In genomic region chrX:47572773-47573333, GRCh38 we compare ENCODE assay signal across 11 cellular contexts. TPM values are rescaled to one million over a fixed set of nuclear protein-coding genes. Genes with fewer than 3 reads are reported as not detected.
DNase-seq lines count a peak whose midpoint lies in the region; ATAC-seq and TF ChIP-seq lines count a peak whose summit lies in the region.
"Had no signal": no experiment of that assay in that cellular context is flagged by ENCODE, and none has a peak within 500 bp of the region (broad histone marks: within the 10 kb centered on the region; RNA-seq: fewer than 3 reads in every experiment).

No MANE protein-coding gene starts in this region.

- peak overlapping the region; percentile 33; the same call in 1 of the 2 replicates for H3K27ac ChIP-seq in GM23248
- H3K27ac ChIP-seq in SJSA1, result peak overlapping the region; percentile 96
- peak overlapping the region; percentile 44 for H3K27ac ChIP-seq in right cardiac atrium (ENCODE audit: low read length)
- H3K27ac ChIP-seq in psoas muscle, result no peak overlapping the region

- in situ Hi-C loops in GM23248 (cut with MboI), result no loop called here

- no peaks in the 10 kb centered on the region for H3K36me3 ChIP-seq in GM23248 (ENCODE audit: low read depth)
- peaks cover 31% of the 10 kb centered on the region for H3K36me3 ChIP-seq in SJSA1
- peaks cover 0 to 33% of the 10 kb centered on the region in 2 donors for H3K36me3 ChIP-seq in psoas muscle (ENCODE audit: insufficient read depth in 1 of 2, low read depth in 1 of 2)

- ATAC-seq in right cardiac atrium, result no peak
- peak; percentile 15 to 41 (median 30) for ATAC-seq in psoas muscle

- intact Hi-C loops in right cardiac atrium (cut with DNase I), result no loop called here
- intact Hi-C loops in psoas muscle (cut with DNase I), result no loop called here

- no peak for TF ChIP-seq CTCF in psoas muscle (IDR thresholded peaks at IDR 0.05)

- DNase-seq in GM23248 (no peak), SJSA1 (ENCODE audit: low read depth in 1 of 2, low spot score in 2 of 2) (no peak), right cardiac atrium (no peak), psoas muscle (no peak), NCI-H748 treated with DMSO at 0.1 percent for 48 hours (lab: John Stamatoyannopoulos, UW) (no peak), NCI-H2029 (lab: John Stamatoyannopoulos, UW) (no peak), T-helper 9 cell (no peak)
- DNase-seq: activated CD4-positive, alpha-beta T cell treated with anti-CD3 and anti-CD28 coated beads, Interleukin-2, amount 10 ng/mL, durations not matched to agents 7 days and 5 days; cerebellar nuclear complex; NCI-H1417 treated with DMSO at 0.1 percent for 48 hours; nucleus accumbens had no signal

- no peaks in the 10 kb centered on the region for H4K20me1 ChIP-seq in GM23248 (ENCODE audit: insufficient read depth)

- no peaks in the 10 kb centered on the region for H3K9me2 ChIP-seq in GM23248 (ENCODE audit: insufficient read depth)

- H3K27me3 ChIP-seq in GM23248 (replicated peaks; ENCODE audit: insufficient read depth) (no peaks in the 10 kb centered on the region), SJSA1 (replicated peaks) (no peaks in the 10 kb centered on the region), right cardiac atrium (ENCODE audit: control insufficient read depth, insufficient read depth) (no peaks in the 10 kb centered on the region), psoas muscle (ENCODE audit: insufficient read depth in 3 of 3, low read length in 2 of 3) (peaks cover 0 to 12% (median 1%) of the 10 kb centered on the region in 3 donors)

- no peak overlapping the region for H3K9ac ChIP-seq in GM23248

- H3F3A ChIP-seq in GM23248 (ENCODE audit: insufficient read depth), result no peaks in the 10 kb centered on the region

- H3K4me1 ChIP-seq in GM23248 (ENCODE audit: insufficient read depth) (peaks cover 4% of the 10 kb centered on the region; the same call in 1 of the 2 replicates), SJSA1 (replicated peaks) (peaks cover 38% of the 10 kb centered on the region), right cardiac atrium (ENCODE audit: control insufficient read depth, insufficient read depth, low read length) (peaks cover 6% of the 10 kb centered on the region), psoas muscle (no peaks in the 10 kb centered on the region)

- H3K79me2 ChIP-seq in GM23248 (ENCODE audit: insufficient read depth), result no peaks in the 10 kb centered on the region

- WGBS in GM23248 (ENCODE audit: low coverage in 1 of 2, low lambda C conversion rate in 2 of 2, missing lambda C conversion rate in 2 of 2), 2 experiments, result 62 to 96% methylated on average over 4 to 9 of the region's 9 CpGs
- WGBS in right cardiac atrium, result 64% methylated on average over 9 of the region's 9 CpGs
- 47 to 95% (median 53%) methylated on average over 4 to 9 of the region's 9 CpGs for WGBS in psoas muscle, 3 donors

- H3K9me3 ChIP-seq in GM23248 (ENCODE audit: low read depth) (no peaks in the 10 kb centered on the region), SJSA1 (replicated peaks) (no peaks in the 10 kb centered on the region), right cardiac atrium (ENCODE audit: control insufficient read depth, low read length) (no peaks in the 10 kb centered on the region), psoas muscle (no peaks in the 10 kb centered on the region)

- H3K4me2 ChIP-seq in GM23248 (ENCODE audit: unreplicated experiment), result no peak overlapping the region

- H3K4me3 ChIP-seq in GM23248 (no peak overlapping the region; the same call in 1 of the 2 replicates), SJSA1 (no peak overlapping the region), right cardiac atrium (ENCODE audit: low read length) (no peak overlapping the region), psoas muscle (no peak overlapping the region)

- H2AFZ ChIP-seq in GM23248, result no peak overlapping the region

RNA-seq across cellular contexts. Expression of gene TIMP1, which starts 9.4 kb away (rescaled TPM):
- total RNA-seq in GM23248 (2014; rRNA removed; shearing (Covaris generic)), result 2,871 and 4,277 TPM in 2 replicates
- polyA plus RNA-seq in GM23248 (2016; fragmentation: Nextera tagmentation; extraction: Ambion mirVana), result 13,908 and 14,059 TPM in 2 replicates
- 245 and 330 TPM in 2 replicates for total RNA-seq in SJSA1 (2014; rRNA removed; shearing (Covaris generic))
- 100 to 1,000 TPM; 254 to 515 (median 403) TPM for total RNA-seq in right cardiac atrium
- polyA plus RNA-seq in right cardiac atrium, result 284 TPM
- 100 to 1,000 TPM in 1 of 4 donors, 10 to 100 TPM in 3; 33.2 to 157 (median 57.2) TPM for total RNA-seq in psoas muscle
- polyA plus RNA-seq in psoas muscle, result 100 to 1,000 TPM in 1 of 3 donors, 10 to 100 TPM in 2; 15.7 to 190 (median 33.7) TPM

RNA-seq across cellular contexts. Expression of gene ARAF, which starts 11.8 kb away (rescaled TPM):
- 21.4 and 32.0 TPM in 2 replicates for total RNA-seq in GM23248 (2014; rRNA removed; shearing (Covaris generic))
- polyA plus RNA-seq in GM23248 (2016; fragmentation: Nextera tagmentation; extraction: Ambion mirVana), result 74.8 and 78.0 TPM in 2 replicates
- total RNA-seq in SJSA1 (2014; rRNA removed; shearing (Covaris generic)), result 29.8 and 30.1 TPM in 2 replicates
- total RNA-seq in right cardiac atrium, result 10 to 100 TPM; 65.9 to 73.2 (median 69.2) TPM
- 33.2 TPM for polyA plus RNA-seq in right cardiac atrium
- 100 to 1,000 TPM; 101 to 118 (median 108) TPM for total RNA-seq in psoas muscle
- polyA plus RNA-seq in psoas muscle, result 10 to 100 TPM; 54.3 to 63.9 (median 61.6) TPM

RNA-seq across cellular contexts. Expression of gene SYN1, which starts 46.8 kb away (rescaled TPM):
- total RNA-seq in GM23248 (2014; rRNA removed; shearing (Covaris generic)), result not detected in 2 replicates
- polyA plus RNA-seq in GM23248 (2016; fragmentation: Nextera tagmentation; extraction: Ambion mirVana) (0.32 and 0.34 TPM in 2 replicates), right cardiac atrium (21.9 TPM), psoas muscle (1 to 10 TPM in 2 of 3 donors, under 1 TPM in 1; 0.80 to 2.4 (median 2.3) TPM)
- total RNA-seq in SJSA1 (2014; rRNA removed; shearing (Covaris generic)), result 0.53 and 1.5 TPM in 2 replicates
- total RNA-seq in right cardiac atrium (10 to 100 TPM in 2 of 4 donors, 1 to 10 TPM in 2; 8.6 to 17.5 (median 13.0) TPM), psoas muscle (1 to 10 TPM in 3 of 4 donors, under 1 TPM in 1; 0.84 to 7.0 (median 2.6) TPM)

RNA-seq across cellular contexts. Expression of gene CFP, which starts 56.9 kb away (rescaled TPM):
- 1.4 TPM in 1 of 2 replicates, not detected in the other for total RNA-seq in GM23248 (2014; rRNA removed; shearing (Covaris generic))
- polyA plus RNA-seq in GM23248 (2016; fragmentation: Nextera tagmentation; extraction: Ambion mirVana) (0.15 TPM in 1 of 2 replicates, not detected in the other), right cardiac atrium (4.7 TPM), psoas muscle (1 to 10 TPM in 1 of 3 donors, under 1 TPM in 2; 0.86 to 1.6 (median 0.90) TPM)
- 0.66 TPM in 1 of 2 replicates, not detected in the other for total RNA-seq in SJSA1 (2014; rRNA removed; shearing (Covaris generic))
- total RNA-seq in right cardiac atrium (1 to 10 TPM; 6.1 to 7.7 (median 7.4) TPM), psoas muscle (1 to 10 TPM in 3 of 4 donors, under 1 TPM in 1; 0.51 to 1.8 (median 1.6) TPM)

Comparison
In these comparisons a context has a peak if more than half of its experiments do, and no peak if none do; other contexts are left out.
1. ATAC-seq: peak in psoas muscle (4 of 4); none in right cardiac atrium (0 of 2).